ENCODE assay signal across 9 cellular contexts in genomic region chr7:150903627-150904026, GRCh38. TPM values are rescaled to one million over a fixed set of nuclear protein-coding genes. Genes with fewer than 3 reads are reported as not detected.
DNase-seq lines count a peak whose midpoint lies in the region; ATAC-seq and TF ChIP-seq lines count a peak whose summit lies in the region.
"Had no signal": no experiment of that assay in that cellular context is flagged by ENCODE, and none has a peak within 500 bp of the region (broad histone marks: within the 10 kb centered on the region; RNA-seq: fewer than 3 reads in every experiment).

No MANE protein-coding gene starts in this region.

- no peaks in the 10 kb centered on the region for H3K79me2 ChIP-seq in mammary epithelial cell (ENCODE audit: insufficient read depth, low read length)

- in situ Hi-C loops in mammary epithelial cell (cut with MboI; ENCODE audit: low sequenced_read_pairs in 2 of 2), result loop anchor here in 1 of 2 donors (5.0 kb wide), 1 partner anchor 84 kb away; no protein-coding TSS in a partner anchor

- no peak for TF ChIP-seq CTCF in mammary epithelial cell (conservative IDR thresholded peaks at IDR 0.05 in 1 of 2, IDR thresholded peaks at IDR 0.05 in 1 of 2; ENCODE audit: extremely low read depth in 1 of 2, insufficient read depth in 1 of 2, low read depth in 1 of 2, low read length in 2 of 2)
- no peak for TF ChIP-seq CTCF in coronary artery (IDR thresholded peaks at IDR 0.05)

- H3K27ac ChIP-seq in mammary epithelial cell (ENCODE audit: insufficient read depth, low read depth, low read length), result peak overlapping the region; percentile 8
- peak overlapping the region; percentile 48 to 63 for H3K27ac ChIP-seq in mucosa of rectum (ENCODE audit: low read depth in 2 of 2, low read length in 2 of 2)
- no peak overlapping the region for H3K27ac ChIP-seq in coronary artery

- no peaks in the 10 kb centered on the region for H4K20me1 ChIP-seq in mammary epithelial cell (ENCODE audit: insufficient read depth, low read length)

- ATAC-seq in HG03039 (IDR thresholded peaks at IDR 0.05; ENCODE audit: unreplicated experiment), result no peak

- H3K9ac ChIP-seq in mammary epithelial cell (ENCODE audit: insufficient read depth, low read length) (no peak overlapping the region), mucosa of rectum (ENCODE audit: low read depth in 1 of 2, low read length in 2 of 2) (peak overlapping the region in 1 of 2 donors; percentile 20)

- CTCF ChIA-PET in mammary epithelial cell (lab: Charles Lee; ENCODE audit: low non-redundant PET), result interaction anchor here (0.6 kb wide), 1 partner anchor 9 kb away, joined by 3 read pairs; no protein-coding TSS in a partner anchor

- peak; percentile 91 for DNase-seq in DMS153 (lab: John Stamatoyannopoulos, UW)
- peak; percentile 11 for DNase-seq in NCI-H1048 (lab: John Stamatoyannopoulos, UW)
- peak; percentile 77 for DNase-seq in mammary epithelial cell
- no peak for DNase-seq in activated gamma-delta T cell (lab: John Stamatoyannopoulos, UW)
- DNase-seq in activated effector memory CD4-positive, alpha-beta T cell treated with anti-CD3 and anti-CD28 coated beads, Interleukin-2, amount 50 U/mL, for 16 hours, result no peak
- no peak for DNase-seq in coronary artery (ENCODE audit: low spot score)

- H3K27me3 ChIP-seq in mammary epithelial cell (ENCODE audit: insufficient read depth, low read length) (no peaks in the 10 kb centered on the region), mucosa of rectum (ENCODE audit: control insufficient read depth in 2 of 2, insufficient read depth in 2 of 2, low read length in 2 of 2) (no peaks in the 10 kb centered on the region)

- 3% methylated on average over 10 of the region's 12 CpGs for WGBS in mammary epithelial cell (ENCODE audit: low coverage, missing lambda C conversion rate)

- peak overlapping the region; percentile 34 for H3K4me2 ChIP-seq in mammary epithelial cell (ENCODE audit: insufficient read depth, low read depth, low read length)

- H2AFZ ChIP-seq in mammary epithelial cell (ENCODE audit: low read depth, low read length), result no peak overlapping the region

- H3K4me3 ChIP-seq in mammary epithelial cell (replicated peaks in 1 of 3; ENCODE audit: insufficient read depth in 1 of 3, low read depth in 2 of 3, low read length in 3 of 3) (no peak overlapping the region), mucosa of rectum (ENCODE audit: low read length in 2 of 2) (no peak overlapping the region), coronary artery (no peak overlapping the region)

- dilution Hi-C loops in mammary epithelial cell (cut with HindIII; ENCODE audit: low sequenced_read_pairs), result loop anchor here (5.0 kb wide), 1 partner anchor 36 kb away; no protein-coding TSS in a partner anchor

- BruUV-seq in mammary epithelial cell (replicated peaks; lab: Mats Ljungman, UMichigan), result no TSS peak

- H3K36me3 ChIP-seq in mammary epithelial cell (ENCODE audit: insufficient read depth, low read length) (no peaks in the 10 kb centered on the region), mucosa of rectum (ENCODE audit: control insufficient read depth in 2 of 2, insufficient read depth in 2 of 2, low read length in 2 of 2) (no peaks in the 10 kb centered on the region)

- H3K9me3 ChIP-seq in mammary epithelial cell (replicated peaks; ENCODE audit: insufficient read depth, low read length), result no peaks in the 10 kb centered on the region
- H3K9me3 ChIP-seq in mucosa of rectum (ENCODE audit: control insufficient read depth in 2 of 2, low read length in 2 of 2), result no peaks in the 10 kb centered on the region

- intact Hi-C loops in mammary epithelial cell (cut with micrococcal nuclease), result no loop called here

- peaks cover 12% of the 10 kb centered on the region for H3K4me1 ChIP-seq in mammary epithelial cell (ENCODE audit: insufficient read depth, low read length)
- peaks cover 38 to 43% of the 10 kb centered on the region in 2 donors for H3K4me1 ChIP-seq in mucosa of rectum (ENCODE audit: control insufficient read depth in 2 of 2, insufficient read depth in 2 of 2, low read length in 2 of 2)

RNA-seq across cellular contexts. Expression of gene AOC1, which starts 51.3 kb away (rescaled TPM):
- not detected for total RNA-seq in mammary epithelial cell
- polyA plus RNA-seq in mammary epithelial cell, result not detected
- polyA minus RNA-seq in mammary epithelial cell, result not detected
- total RNA-seq: glomerular endothelial cell had no signal

Comparison
In these comparisons a context has a peak if more than half of its experiments do, and no peak if none do; other contexts are left out.
1. DNase-seq: peak in DMS153 (single experiment), NCI-H1048 (single experiment) and mammary epithelial cell (single experiment); none in activated gamma-delta T cell (single experiment), activated effector memory CD4-positive, alpha-beta T cell treated with anti-CD3 and anti-CD28 coated beads, Interleukin-2, amount 50 U/mL, for 16 hours (single experiment) and coronary artery (single experiment).
2. H3K27ac ChIP-seq: peak in mammary epithelial cell (single experiment) and mucosa of rectum (2 of 2); none in coronary artery (0 of 2).